ENCODE assay signal across 11 cellular contexts in the genomic region with DNA sequence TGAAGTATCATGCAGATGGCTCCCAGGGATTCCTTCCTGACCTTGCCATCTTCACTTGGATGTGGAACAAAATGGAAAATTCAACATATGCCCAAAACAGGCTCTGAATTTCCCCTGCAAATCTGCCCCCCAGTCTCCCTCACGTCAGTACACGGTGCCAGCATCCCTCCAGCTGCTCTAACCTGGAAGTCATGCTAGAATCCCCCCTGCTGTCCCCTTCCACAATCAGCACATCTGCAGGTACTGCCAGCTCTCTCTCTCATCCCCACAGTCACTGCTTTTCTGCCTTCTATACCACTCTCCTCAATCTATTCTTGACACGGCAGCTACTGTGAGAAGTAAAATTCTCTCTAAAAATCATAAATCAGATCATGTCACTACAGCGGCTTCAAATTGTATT. TPM values are rescaled to one million over a fixed set of nuclear protein-coding genes. Genes with fewer than 3 reads are reported as not detected.
DNase-seq lines count a peak whose midpoint lies in the region; TF ChIP-seq lines count a peak whose summit lies in the region.
"Had no signal": no experiment of that assay in that cellular context is flagged by ENCODE, and none has a peak within 500 bp of the region (broad histone marks: within the 10 kb centered on the region; RNA-seq: fewer than 3 reads in every experiment).

No MANE protein-coding gene starts in this region.

- H3K27ac Mint-ChIP-seq in mesothelial cell of epicardium = peak overlapping the region; percentile 31

- H3K79me2 ChIP-seq in DOHH2 (ENCODE audit: control insufficient read depth, low read length) = no peaks in the 10 kb centered on the region

- TF ChIP-seq CTCF in DOHH2 (IDR thresholded peaks at IDR 0.05; ENCODE audit: low read depth, low read length, poor library complexity, severe bottlenecking) (no peak), Peyer's patch (IDR thresholded peaks at IDR 0.05) (no peak), mesothelial cell of epicardium (IDR thresholded peaks at IDR 0.05; ENCODE audit: unreplicated experiment) (no peak)

- no peak overlapping the region for H3K4me3 Mint-ChIP-seq in mesothelial cell of epicardium

- peaks cover 31% of the 10 kb centered on the region for H3K4me1 Mint-ChIP-seq in mesothelial cell of epicardium

- H3K27ac ChIP-seq in DOHH2 (ENCODE audit: low read depth, low read length) (no peak overlapping the region), Peyer's patch (peak overlapping the region in 3 of 4 donors; percentile 48 to 75 (median 67))

- H4K20me1 ChIP-seq in DOHH2 (ENCODE audit: control insufficient read depth, insufficient read depth, low read depth, low read length) = peaks cover 14% of the 10 kb centered on the region; the same call in 1 of the 2 replicates

- peaks cover 4% of the 10 kb centered on the region for H3K36me3 Mint-ChIP-seq in mesothelial cell of epicardium

- H3K27me3 Mint-ChIP-seq in mesothelial cell of epicardium (ENCODE audit: low read depth) = no peaks in the 10 kb centered on the region

- H3K9me3 ChIP-seq in DOHH2 (ENCODE audit: control insufficient read depth, insufficient read depth, low read length) (no peaks in the 10 kb centered on the region), Peyer's patch (no peaks in the 10 kb centered on the region)

- peaks cover 84% of the 10 kb centered on the region for H3K27me3 ChIP-seq in DOHH2 (ENCODE audit: control insufficient read depth, low read length)
- H3K27me3 ChIP-seq in Peyer's patch = no peaks in the 10 kb centered on the region

- H3K9me3 Mint-ChIP-seq in mesothelial cell of epicardium = no peaks in the 10 kb centered on the region

- H3F3A ChIP-seq in DOHH2 (ENCODE audit: control insufficient read depth, insufficient read depth) = no peaks in the 10 kb centered on the region

- no peak for DNase-seq in Peyer's patch
- DNase-seq in mesothelial cell of epicardium (ENCODE audit: low spot score in 2 of 2, unreplicated experiment in 2 of 2) = no peak
- no peak for DNase-seq in SW480 (ENCODE audit: low spot score)
- DNase-seq in stimulated activated CD4-positive, alpha-beta T cell treated with anti-CD3 and anti-CD28 coated beads, Interleukin-4, amount 100 ng/mL, for 24 hours = no peak
- no peak for DNase-seq in dermis blood vessel endothelial cell
- DNase-seq: cerebellar nuclear complex, NCI-H1092 treated with DMSO at 0.1 percent for 48 hours, NCI-H748 treated with DMSO at 0.1 percent for 48 hours, SW 1271 had no signal

- no peaks in the 10 kb centered on the region for H3K36me3 ChIP-seq in DOHH2 (ENCODE audit: control insufficient read depth, low read length)
- peaks cover 0 to 4% (median 0%) of the 10 kb centered on the region in 3 donors for H3K36me3 ChIP-seq in Peyer's patch

- H3K4me2 ChIP-seq in DOHH2 (ENCODE audit: low read length) = peak overlapping the region; percentile 64

- no peak for TF ChIP-seq POLR2A in Peyer's patch (IDR thresholded peaks at IDR 0.05)

- H3K4me3 ChIP-seq in DOHH2 (ENCODE audit: low read length) (peak overlapping the region; percentile 32), Peyer's patch (peak overlapping the region in 1 of 4 donors; percentile 12)

- H3K4me1 ChIP-seq in DOHH2 (ENCODE audit: control insufficient read depth, low read length) (peaks cover 21% of the 10 kb centered on the region), Peyer's patch (peaks cover 0 to 15% (median 12%) of the 10 kb centered on the region in 4 donors)

- H3K9me2 ChIP-seq in DOHH2 (replicated peaks; ENCODE audit: control insufficient read depth, low read length) = no peaks in the 10 kb centered on the region

RNA-seq across cellular contexts. Expression of a gene that starts 21.6 kb away (rescaled TPM):
- total RNA-seq in Peyer's patch (10 to 100 TPM; 31.4 to 82.0 (median 54.9) TPM), mesothelial cell of epicardium (12.8 to 14.3 TPM (median 13.8 TPM) in 3 replicates), dermis blood vessel endothelial cell (19.9 and 38.8 TPM in 2 replicates)

RNA-seq across cellular contexts. Expression of a gene that starts 23.1 kb away (rescaled TPM):
- total RNA-seq in Peyer's patch (not detected), mesothelial cell of epicardium (not detected in 3 replicates), dermis blood vessel endothelial cell (not detected in 2 replicates)
- total RNA-seq: myocyte had no signal

RNA-seq across cellular contexts. Expression of a gene that starts 45.6 kb away (rescaled TPM):
- total RNA-seq in Peyer's patch = 10 to 100 TPM in 1 of 4 donors, 1 to 10 TPM in 3; 2.3 to 38.0 (median 5.6) TPM
- 0.18 TPM in 1 of 3 replicates, not detected in the others for total RNA-seq in mesothelial cell of epicardium
- total RNA-seq in dermis blood vessel endothelial cell = not detected in 2 replicates
- total RNA-seq: myocyte had no signal

RNA-seq across cellular contexts. Expression of a gene that starts 55.0 kb away (rescaled TPM):
- 10 to 100 TPM in 1 of 4 donors, 1 to 10 TPM in 3; 1.9 to 49.5 (median 7.1) TPM for total RNA-seq in Peyer's patch
- 17.5 to 21.2 TPM (median 17.6 TPM) in 3 replicates for total RNA-seq in mesothelial cell of epicardium
- 1.3 and 1.7 TPM in 2 replicates for total RNA-seq in dermis blood vessel endothelial cell
